8 cellular contexts compared by ENCODE assay signal in the genomic region with DNA sequence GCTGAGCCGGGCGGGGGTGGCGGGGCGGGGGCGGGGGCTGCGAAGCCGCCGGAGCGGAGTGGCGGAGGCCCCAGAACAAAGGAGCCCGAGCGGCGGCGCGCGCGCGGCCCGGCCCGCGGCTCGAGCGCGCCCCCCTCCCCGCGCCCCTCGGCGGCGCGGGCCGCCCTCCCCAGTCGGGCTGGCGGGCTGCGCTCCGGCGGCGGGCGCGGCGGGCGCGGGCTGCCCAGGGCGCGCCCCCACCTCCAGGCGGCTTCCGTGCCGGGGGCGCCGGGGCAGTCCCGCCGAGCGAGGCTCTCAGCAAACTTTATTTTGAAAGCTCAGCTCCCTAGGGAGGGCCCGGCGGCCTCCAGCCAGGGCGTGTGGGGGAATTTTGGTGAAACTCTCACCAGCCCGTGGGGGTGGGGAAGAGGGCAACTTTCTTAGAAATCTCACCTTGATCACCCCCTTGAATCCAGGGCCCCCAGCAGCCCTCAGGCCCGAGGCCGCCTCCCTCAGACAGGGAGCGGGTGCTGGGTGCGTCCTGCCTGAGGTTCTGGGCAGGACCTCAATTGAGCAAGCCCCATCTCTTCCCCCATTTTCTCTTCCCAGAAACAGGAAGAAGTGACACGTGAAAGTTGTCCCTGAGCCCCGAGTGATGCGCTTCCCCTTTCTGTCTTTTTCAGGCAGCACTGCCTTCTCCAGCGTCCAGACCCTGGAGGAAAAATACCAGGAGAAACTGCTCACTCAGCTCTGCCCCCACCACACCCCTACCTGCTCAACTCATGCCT. TPM values are rescaled to one million over a fixed set of nuclear protein-coding genes. Genes with fewer than 3 reads are reported as not detected.
DNase-seq lines count a peak whose midpoint lies in the region; ATAC-seq and TF ChIP-seq lines count a peak whose summit lies in the region.

No MANE protein-coding gene starts in this region.

- peak overlapping the region; percentile 76 for H3K9ac ChIP-seq in mucosa of stomach (ENCODE audit: low read length)

- H3K27me3 ChIP-seq in mucosa of stomach (ENCODE audit: control insufficient read depth, insufficient read depth, low read length) (no peaks in the 10 kb centered on the region), suprapubic skin (no peaks in the 10 kb centered on the region)

- DNase-seq in Caki2 (ENCODE audit: low read depth): peak; percentile 24
- DNase-seq in activated CD4-positive, alpha-beta T cell treated with anti-CD3 and anti-CD28 coated beads for 48 hours: peak; percentile 74
- DNase-seq in effector CD4-positive, alpha-beta T cell: peak; percentile 48
- DNase-seq in suprapubic skin (ENCODE audit: low spot score in 2 of 2): peak in 1 of 2 donors; percentile 72
- DNase-seq in amniotic stem cell (lab: John Stamatoyannopoulos, UW): no peak

- peak; percentile 24 for ATAC-seq in GM21390 (IDR thresholded peaks at IDR 0.05; ENCODE audit: unreplicated experiment)

- no peaks in the 10 kb centered on the region for H3K9me3 ChIP-seq in KOPT-K1 (ENCODE audit: insufficient read depth, low read length, poor library complexity, severe bottlenecking)
- no peaks in the 10 kb centered on the region for H3K9me3 ChIP-seq in mucosa of stomach (ENCODE audit: control insufficient read depth, low read length)
- H3K9me3 ChIP-seq in suprapubic skin: no peaks in the 10 kb centered on the region

- H3K4me1 ChIP-seq in mucosa of stomach (ENCODE audit: control insufficient read depth, insufficient read depth, low read length) (peaks cover 61% of the 10 kb centered on the region), suprapubic skin (peaks cover 75% of the 10 kb centered on the region)

- TF ChIP-seq POLR2A in suprapubic skin (IDR thresholded peaks at IDR 0.05): peak in 1 of 2 donors; percentile 43

- no peak for TF ChIP-seq CTCF in suprapubic skin (IDR thresholded peaks at IDR 0.05)

- TF ChIP-seq EP300 in suprapubic skin (IDR thresholded peaks at IDR 0.05): no peak

- H3K27ac ChIP-seq in KOPT-K1 (ENCODE audit: low read depth, low read length, poor library complexity, severe bottlenecking) (peak overlapping the region; percentile 90), suprapubic skin (peak overlapping the region; percentile 97)

- WGBS in suprapubic skin: 9% methylated on average over 10 of the region's 64 CpGs

- peak overlapping the region; percentile 20 for H3K4me3 ChIP-seq in mucosa of stomach (ENCODE audit: low read length)
- H3K4me3 ChIP-seq in suprapubic skin: peak overlapping the region; percentile 74

- peaks cover 43% of the 10 kb centered on the region for H3K36me3 ChIP-seq in KOPT-K1 (ENCODE audit: insufficient read depth, low read length)
- no peaks in the 10 kb centered on the region for H3K36me3 ChIP-seq in mucosa of stomach (ENCODE audit: control insufficient read depth, insufficient read depth, low read length)
- no peaks in the 10 kb centered on the region for H3K36me3 ChIP-seq in suprapubic skin

- in situ Hi-C loops in Caki2 (cut with HindIII; ENCODE audit: low pct_unique_long_range_greater_than_20kb, low sequenced_read_pairs): no loop called here

RNA-seq across cellular contexts. Expression of gene TET3, which starts 0.8 kb away (rescaled TPM):
- 2.5 and 3.6 TPM in 2 replicates for total RNA-seq in Caki2 (2014; rRNA removed; shearing (Covaris generic); ENCODE audit: low replicate concordance)
- total RNA-seq in suprapubic skin: 10 to 100 TPM; 53.6 to 75.3 (median 58.4) TPM

RNA-seq across cellular contexts. Expression of gene DGUOK, which starts 58.8 kb away (rescaled TPM):
- 54.4 and 75.0 TPM in 2 replicates for total RNA-seq in Caki2 (2014; rRNA removed; shearing (Covaris generic); ENCODE audit: low replicate concordance)
- total RNA-seq in suprapubic skin: 10 to 100 TPM; 26.2 to 74.9 (median 48.1) TPM

Comparison
In these comparisons a context has a peak if more than half of its experiments do, and no peak if none do; other contexts are left out.
1. RNA of gene TET3, which starts 0.8 kb away (total RNA-seq): 53.6 to 75.3 TPM in suprapubic skin; 2.5 to 3.6 TPM in Caki2; every median in the first group is over 10 times any median in the second.